Comparison of ENCODE assay signal across 13 cellular contexts in the genomic region with DNA sequence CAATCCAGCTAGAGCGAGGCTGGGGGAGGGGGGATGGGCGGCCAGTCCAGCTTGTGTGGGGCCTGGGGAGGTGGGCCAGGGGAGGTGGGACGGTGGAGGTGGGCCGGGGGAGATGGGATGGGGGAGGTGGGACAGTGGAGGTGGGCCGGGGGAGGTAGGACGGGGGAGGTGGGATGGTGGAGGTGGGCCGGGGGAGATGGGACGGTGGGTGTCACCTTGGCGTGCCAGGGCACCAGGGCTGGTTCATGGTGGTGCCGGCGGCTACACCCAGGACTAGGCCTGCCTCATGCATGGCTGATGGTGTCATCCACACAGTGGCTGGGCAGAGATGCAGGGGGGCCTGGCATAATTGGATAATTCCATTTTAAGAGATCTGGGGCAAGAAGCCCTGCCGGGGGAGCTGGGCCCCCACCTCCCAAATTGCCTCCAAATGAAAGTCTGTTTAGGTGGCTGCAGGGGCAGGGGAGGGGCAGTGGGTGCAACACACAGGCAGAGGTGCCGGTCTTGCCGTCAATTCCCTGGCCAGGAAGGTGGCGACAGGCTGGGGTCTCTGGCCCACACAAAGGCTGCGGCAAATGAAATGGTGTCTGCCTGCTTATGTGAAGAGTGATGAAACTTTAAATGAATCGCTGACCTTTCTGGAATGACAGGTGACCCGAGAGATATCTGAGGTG.
"Had no signal": no experiment of that assay in that cellular context is flagged by ENCODE, and none has a peak within 500 bp of the region (broad histone marks: within the 10 kb centered on the region; RNA-seq: fewer than 3 reads in every experiment).

No MANE protein-coding gene starts in this region.

- H3K27ac ChIP-seq: coronary artery, heart right ventricle, psoas muscle, tibial artery had no signal

- H3K4me3 Mint-ChIP-seq: activated CD4-positive, alpha-beta memory T cell treated with anti-CD3 and anti-CD28 coated beads, Interleukin-2, amount 10 ng/mL, durations not matched to agents 7 days and 5 days had no signal

- H3K27ac Mint-ChIP-seq: activated CD4-positive, alpha-beta memory T cell treated with anti-CD3 and anti-CD28 coated beads, Interleukin-2, amount 10 ng/mL, durations not matched to agents 7 days and 5 days had no signal

- H3K36me3 ChIP-seq: heart right ventricle, tibial artery had no signal

- DNase-seq: activated CD4-positive, alpha-beta memory T cell treated with anti-CD3 and anti-CD28 coated beads, Interleukin-2, amount 10 ng/mL, durations not matched to agents 7 days and 5 days; activated CD4-positive, CD25-positive, alpha-beta regulatory T cell treated with anti-CD3 and anti-CD28 coated beads, Interleukin-2, amount 50 U/mL, for 72 hours; activated naive CD4-positive, alpha-beta T cell treated with Interleukin-2 at 50 U/mL for 16 hours; caudate nucleus; effector CD8-positive, alpha-beta T cell; foreskin melanocyte; midbrain; nucleus accumbens; SHP77 treated with DMSO at 0.1 percent for 48 hours; tibial artery had no signal

- H3K9me3 Mint-ChIP-seq: activated CD4-positive, alpha-beta memory T cell treated with anti-CD3 and anti-CD28 coated beads, Interleukin-2, amount 10 ng/mL, durations not matched to agents 7 days and 5 days had no signal

- H3K4me3 ChIP-seq: coronary artery, heart right ventricle, psoas muscle, tibial artery had no signal

- H3K27me3 Mint-ChIP-seq: activated CD4-positive, alpha-beta memory T cell treated with anti-CD3 and anti-CD28 coated beads, Interleukin-2, amount 10 ng/mL, durations not matched to agents 7 days and 5 days had no signal

- H3K4me1 ChIP-seq: heart right ventricle, psoas muscle had no signal

- H3K9me3 ChIP-seq: heart right ventricle, psoas muscle, tibial artery had no signal

- ATAC-seq: heart right ventricle, psoas muscle had no signal
